14 cellular contexts compared by ENCODE assay signal in the genomic region with DNA sequence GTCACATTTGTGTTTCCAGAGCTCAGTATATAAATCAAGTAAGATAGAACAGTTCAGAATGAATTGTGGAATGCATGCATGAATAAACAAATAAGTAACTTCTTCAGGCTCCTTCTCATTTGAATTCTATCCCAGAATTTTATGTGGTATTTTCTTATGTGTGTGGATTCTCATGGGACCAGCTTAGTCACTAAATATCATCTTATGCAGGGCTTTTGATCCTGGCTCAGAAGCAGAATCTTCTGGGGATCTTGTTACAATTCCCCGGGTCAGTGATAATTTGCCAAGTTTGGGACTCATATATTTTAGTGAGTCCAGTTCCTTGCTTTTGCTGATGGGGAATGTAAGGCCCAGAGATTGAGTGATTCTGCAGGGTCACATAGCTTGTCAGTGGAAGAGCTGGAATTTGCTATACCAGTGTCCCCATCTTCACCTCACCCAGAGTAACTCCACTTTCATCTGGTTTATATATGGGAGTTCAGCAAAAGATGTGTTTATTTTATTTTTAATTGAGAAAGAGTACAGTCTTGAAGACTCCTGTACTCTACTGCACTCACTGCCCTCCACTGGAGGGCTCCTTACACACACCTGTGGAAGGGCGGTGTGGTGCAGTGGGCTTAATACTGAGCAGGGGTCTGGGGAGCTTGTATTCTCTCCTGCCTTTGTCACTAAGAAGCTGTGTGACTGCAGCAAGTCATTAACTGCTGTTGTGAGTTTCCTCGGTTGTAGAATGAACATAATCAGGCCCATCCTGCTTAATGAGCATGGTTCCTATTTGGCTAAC.
"Had no signal": no experiment of that assay in that cellular context is flagged by ENCODE, and none has a peak within 500 bp of the region (broad histone marks: within the 10 kb centered on the region; RNA-seq: fewer than 3 reads in every experiment).

No MANE protein-coding gene starts in this region.

- H3K4me3 ChIP-seq: gastroesophageal sphincter, pancreas, testis, upper lobe of right lung had no signal

- H3K9me3 ChIP-seq: gastroesophageal sphincter, pancreas, testis, upper lobe of right lung had no signal

- H3K27me3 Mint-ChIP-seq: activated naive CD4-positive, alpha-beta T cell treated with anti-CD3 and anti-CD28 coated beads, Interleukin-2, amount 50 U/mL, for 24 hours; stimulated activated naive CD8-positive, alpha-beta T cell treated with anti-CD3 and anti-CD28 coated beads, Interleukin-15, Interleukin-2, amounts not matched to agents 100 ng/mL and 50 ng/mL, for 24 hours had no signal

- H3K36me3 Mint-ChIP-seq: activated naive CD4-positive, alpha-beta T cell treated with anti-CD3 and anti-CD28 coated beads, Interleukin-2, amount 50 U/mL, for 24 hours had no signal

- H3K27ac ChIP-seq: gastroesophageal sphincter, pancreas, testis, upper lobe of right lung had no signal

- H3K27me3 ChIP-seq: gastroesophageal sphincter, pancreas, testis, upper lobe of right lung had no signal

- H3K4me1 Mint-ChIP-seq: activated naive CD4-positive, alpha-beta T cell treated with anti-CD3 and anti-CD28 coated beads, Interleukin-2, amount 50 U/mL, for 24 hours had no signal

- H3K9me3 Mint-ChIP-seq: activated naive CD4-positive, alpha-beta T cell treated with anti-CD3 and anti-CD28 coated beads, Interleukin-2, amount 50 U/mL, for 24 hours; neural crest cell; stimulated activated naive CD8-positive, alpha-beta T cell treated with anti-CD3 and anti-CD28 coated beads, Interleukin-15, Interleukin-2, amounts not matched to agents 100 ng/mL and 50 ng/mL, for 24 hours; T-helper 2 cell treated with Interferon-gamma antibody and Interleukin-4, amounts not matched to agents 5 μg/mL and 100 μg/mL, for 36 hours had no signal

- DNase-seq: activated CD4-positive, alpha-beta T cell treated with anti-CD3 and anti-CD28 coated beads, Interleukin-2, amount 50 U/mL, for 4 hours; activated T-cell treated with anti-CD3 and anti-CD28 coated beads, Interleukin-2, amount 50 U/mL, for 1 hour; pancreas; stimulated activated CD4-positive, alpha-beta T cell treated with anti-CD3 and anti-CD28 coated beads, Interleukin-4, amount 100 ng/mL, for 1 hour; stimulated activated CD8-positive, alpha-beta memory T cell treated with anti-CD3 and anti-CD28 coated beads, Interleukin-4, amount 100 ng/mL, for 48 hours; testis; upper lobe of right lung had no signal

- H3K4me3 Mint-ChIP-seq: activated naive CD4-positive, alpha-beta T cell treated with anti-CD3 and anti-CD28 coated beads, Interleukin-2, amount 50 U/mL, for 24 hours; neural crest cell; stimulated activated naive CD8-positive, alpha-beta T cell treated with anti-CD3 and anti-CD28 coated beads, Interleukin-15, Interleukin-2, amounts not matched to agents 100 ng/mL and 50 ng/mL, for 24 hours; T-helper 2 cell treated with Interferon-gamma antibody and Interleukin-4, amounts not matched to agents 5 μg/mL and 100 μg/mL, for 36 hours had no signal

- ATAC-seq: activated CD4-positive, CD25-positive, alpha-beta regulatory T cell treated with anti-CD3 and anti-CD28 coated beads, Interleukin-2, amount 50 U/mL, for 24 hours; esophagus mucosa; gastroesophageal sphincter; pancreas; upper lobe of right lung had no signal

- H3K36me3 ChIP-seq: gastroesophageal sphincter, pancreas, upper lobe of right lung had no signal

- H3K27ac Mint-ChIP-seq: activated naive CD4-positive, alpha-beta T cell treated with anti-CD3 and anti-CD28 coated beads, Interleukin-2, amount 50 U/mL, for 24 hours; stimulated activated naive CD8-positive, alpha-beta T cell treated with anti-CD3 and anti-CD28 coated beads, Interleukin-15, Interleukin-2, amounts not matched to agents 100 ng/mL and 50 ng/mL, for 24 hours; T-helper 2 cell treated with Interferon-gamma antibody and Interleukin-4, amounts not matched to agents 5 μg/mL and 100 μg/mL, for 36 hours had no signal

- H3K4me1 ChIP-seq: gastroesophageal sphincter, pancreas, testis, upper lobe of right lung had no signal
